ENCODE assay signal across 9 cellular contexts in genomic region chr11:70467196-70468085, GRCh38.
DNase-seq lines count a peak whose midpoint lies in the region; TF ChIP-seq lines count a peak whose summit lies in the region.
"Had no signal": no experiment of that assay in that cellular context is flagged by ENCODE, and none has a peak within 500 bp of the region (broad histone marks: within the 10 kb centered on the region; RNA-seq: fewer than 3 reads in every experiment).

No MANE protein-coding gene starts in this region.

- no peaks in the 10 kb centered on the region for H3K4me1 Mint-ChIP-seq in endodermal cell
- H3K4me1 Mint-ChIP-seq: CD4-positive, CD25-positive, alpha-beta regulatory T cell had no signal

- no peak overlapping the region for H3K4me2 ChIP-seq in Loucy (ENCODE audit: low read depth, low read length, poor library complexity, severe bottlenecking)
- H3K4me2 ChIP-seq in SU-DHL-6 (ENCODE audit: low read depth, low read length, poor library complexity, severe bottlenecking), result peak overlapping the region; percentile 25

- no peaks in the 10 kb centered on the region for H3K9me3 ChIP-seq in Loucy (ENCODE audit: insufficient read depth, low read depth, low read length)
- no peaks in the 10 kb centered on the region for H3K9me3 ChIP-seq in SU-DHL-6 (ENCODE audit: insufficient read depth, low read length)
- no peaks in the 10 kb centered on the region for H3K9me3 ChIP-seq in endodermal cell (ENCODE audit: control insufficient read depth, low read length)
- no peaks in the 10 kb centered on the region for H3K9me3 ChIP-seq in testis

- H3K79me2 ChIP-seq in Loucy (ENCODE audit: insufficient read depth, low read length) (no peaks in the 10 kb centered on the region), SU-DHL-6 (ENCODE audit: insufficient read depth, low read length) (no peaks in the 10 kb centered on the region)

- H3K4me1 ChIP-seq in Loucy (ENCODE audit: insufficient read depth, low read length, poor library complexity, severe bottlenecking), result peaks cover 3% of the 10 kb centered on the region
- H3K4me1 ChIP-seq in endodermal cell (ENCODE audit: control insufficient read depth, insufficient read depth, low read length), result no peaks in the 10 kb centered on the region
- H3K4me1 ChIP-seq in testis, result no peaks in the 10 kb centered on the region

- H3K27ac ChIP-seq in SU-DHL-6 (ENCODE audit: low read depth, low read length) (peak overlapping the region; percentile 51), endodermal cell (ENCODE audit: low read depth, low read length) (no peak overlapping the region), testis (no peak overlapping the region)

- no peak overlapping the region for H2AFZ ChIP-seq in Loucy (ENCODE audit: low read length)
- no peak overlapping the region for H2AFZ ChIP-seq in SU-DHL-6 (ENCODE audit: low read depth, low read length, severe bottlenecking)

- intact Hi-C loops in testis (cut with DNase I; ENCODE audit: low total_unique reads), result loop anchor here (10.0 kb wide), 1 partner anchor 287 kb away; no protein-coding TSS in a partner anchor

- DNase-seq in NCI-H2029 (lab: John Stamatoyannopoulos, UW), result peak; percentile 21
- no peak for DNase-seq in NCI-H2029 treated with DMSO at 0.1 percent for 48 hours (lab: John Stamatoyannopoulos, UW)
- peak; percentile 87 for DNase-seq in endodermal cell
- peak; percentile 80 for DNase-seq in medulla oblongata (ENCODE audit: extremely low spot score)
- peak; percentile 78 for DNase-seq in testis
- DNase-seq in KG1 (lab: John Stamatoyannopoulos, UW), result no peak

- H3K27me3 Mint-ChIP-seq in endodermal cell (ENCODE audit: insufficient read depth), result peaks cover 2% of the 10 kb centered on the region
- H3K27me3 Mint-ChIP-seq: CD4-positive, CD25-positive, alpha-beta regulatory T cell had no signal

- H3K9ac ChIP-seq in Loucy (ENCODE audit: low read depth, low read length, poor library complexity, severe bottlenecking), result no peak overlapping the region
- no peak overlapping the region; the same call in 1 of the 2 replicates for H3K9ac ChIP-seq in SU-DHL-6 (ENCODE audit: low read length)
- no peak overlapping the region for H3K9ac ChIP-seq in endodermal cell (ENCODE audit: extremely low read depth, low read length, poor library complexity, severe bottlenecking)

- H3K4me3 ChIP-seq in Loucy (ENCODE audit: low read length, poor library complexity, severe bottlenecking), result no peak overlapping the region
- H3K4me3 ChIP-seq in SU-DHL-6 (ENCODE audit: insufficient read depth, low read length, poor library complexity, severe bottlenecking), result no peak overlapping the region
- no peak overlapping the region for H3K4me3 ChIP-seq in endodermal cell (ENCODE audit: low read length)
- H3K4me3 ChIP-seq in testis, result no peak overlapping the region

- H3F3A ChIP-seq in Loucy (ENCODE audit: low read depth) (no peaks in the 10 kb centered on the region), SU-DHL-6 (ENCODE audit: insufficient read depth) (peaks cover 47% of the 10 kb centered on the region)

- no peak overlapping the region for H3K27ac Mint-ChIP-seq in endodermal cell
- H3K27ac Mint-ChIP-seq: CD4-positive, CD25-positive, alpha-beta regulatory T cell had no signal

- no peak overlapping the region for H3K4me3 Mint-ChIP-seq in endodermal cell
- H3K4me3 Mint-ChIP-seq: CD4-positive, CD25-positive, alpha-beta regulatory T cell had no signal

- H3K9me2 ChIP-seq in Loucy (replicated peaks; ENCODE audit: low read depth, low read length) (no peaks in the 10 kb centered on the region), SU-DHL-6 (replicated peaks; ENCODE audit: insufficient read depth, low read length) (no peaks in the 10 kb centered on the region)

- H3K36me3 ChIP-seq in Loucy (ENCODE audit: insufficient read depth, low read length) (no peaks in the 10 kb centered on the region), SU-DHL-6 (ENCODE audit: low read length) (no peaks in the 10 kb centered on the region), endodermal cell (ENCODE audit: control insufficient read depth, insufficient read depth, low read length) (no peaks in the 10 kb centered on the region), testis (ENCODE audit: low read depth, missing control alignments) (no peaks in the 10 kb centered on the region)

- H4K20me1 ChIP-seq in Loucy (ENCODE audit: insufficient read depth, low read length, poor library complexity, severe bottlenecking) (no peaks in the 10 kb centered on the region), SU-DHL-6 (ENCODE audit: low read depth, low read length) (no peaks in the 10 kb centered on the region)

- H3K27me3 ChIP-seq in Loucy (ENCODE audit: insufficient read depth, low read length, poor library complexity, severe bottlenecking) (no peaks in the 10 kb centered on the region), SU-DHL-6 (ENCODE audit: low read length) (no peaks in the 10 kb centered on the region), endodermal cell (ENCODE audit: control insufficient read depth, insufficient read depth, low read length, poor library complexity, severe bottlenecking) (no peaks in the 10 kb centered on the region), testis (no peaks in the 10 kb centered on the region)

- WGBS in endodermal cell (ENCODE audit: insufficient coverage in 1 of 2, insufficient read length in 1 of 2), 2 experiments, result 56 to 65% methylated on average over 11 to 20 of the region's 20 CpGs
- 44 to 49% methylated on average over 16 to 20 of the region's 20 CpGs for WGBS in testis, 2 donors

- H3K36me3 Mint-ChIP-seq in endodermal cell (ENCODE audit: low read depth), result peaks cover 2% of the 10 kb centered on the region
- H3K36me3 Mint-ChIP-seq: CD4-positive, CD25-positive, alpha-beta regulatory T cell had no signal

- TF ChIP-seq CTCF in Loucy (conservative IDR thresholded peaks at IDR 0.05; ENCODE audit: low read length), result peak; percentile 94
- peak; percentile 75 for TF ChIP-seq CTCF in SU-DHL-6 (IDR thresholded peaks at IDR 0.05; ENCODE audit: insufficient read depth, low read length, poor library complexity, severe bottlenecking)
- peak; percentile 99 for TF ChIP-seq CTCF in endodermal cell (conservative IDR thresholded peaks at IDR 0.05)
- TF ChIP-seq CTCF in testis (IDR thresholded peaks at IDR 0.05), result peak; percentile 79 to 91 (median 82)

- peaks cover 4% of the 10 kb centered on the region for H3K9me3 Mint-ChIP-seq in endodermal cell
- H3K9me3 Mint-ChIP-seq: CD4-positive, CD25-positive, alpha-beta regulatory T cell had no signal

- no peak for TF ChIP-seq POLR2A in testis (IDR thresholded peaks at IDR 0.05)

Comparison
In these comparisons a context has a peak if more than half of its experiments do, and no peak if none do; other contexts are left out.
1. DNase-seq: peak in NCI-H2029 (single experiment), endodermal cell (single experiment), medulla oblongata (single experiment) and testis (single experiment); none in NCI-H2029 treated with DMSO at 0.1 percent for 48 hours (single experiment) and KG1 (single experiment).
2. Peak in every context shown above with its lines, with median percentiles within 50 percentile points of each other: CTCF ChIP-seq.